In genomic region chr18:73201940-73202339, GRCh38 we compare ENCODE assay signal across 17 cellular contexts.
DNase-seq lines count a peak whose midpoint lies in the region; TF ChIP-seq lines count a peak whose summit lies in the region.
"Had no signal": no experiment of that assay in that cellular context is flagged by ENCODE, and none has a peak within 500 bp of the region (broad histone marks: within the 10 kb centered on the region; RNA-seq: fewer than 3 reads in every experiment).

No MANE protein-coding gene starts in this region.

- H3K36me3 Mint-ChIP-seq in immature natural killer cell, result no peaks in the 10 kb centered on the region

- H3K4me2 ChIP-seq in osteoblast (ENCODE audit: insufficient read depth, low read length), result no peak overlapping the region

- H3K27ac ChIP-seq in brain microvascular endothelial cell (no peak overlapping the region), osteoblast (ENCODE audit: low read depth, low read length) (no peak overlapping the region)
- H3K27ac ChIP-seq: C4-2B, HL-60, SJSA1 had no signal

- no peak for TF ChIP-seq CTCF in brain microvascular endothelial cell (IDR thresholded peaks at IDR 0.05; ENCODE audit: low read depth, low read length, missing control alignments)
- no peak for TF ChIP-seq CTCF in osteoblast (IDR thresholded peaks at IDR 0.05; ENCODE audit: extremely low read depth, low read depth, low read length)

- no peak overlapping the region for H2AFZ ChIP-seq in osteoblast (ENCODE audit: low read length)

- H3K4me3 Mint-ChIP-seq in immature natural killer cell, result no peak overlapping the region

- no peaks in the 10 kb centered on the region for H3K9me3 ChIP-seq in osteoblast (ENCODE audit: low read depth, low read length)
- H3K9me3 ChIP-seq: SJSA1 had no signal

- no peak overlapping the region for H3K27ac Mint-ChIP-seq in immature natural killer cell

- peaks cover 3 to 42% (median 10%) of the 10 kb centered on the region in 6 donors for H3K9me3 Mint-ChIP-seq in immature natural killer cell

- H3K79me2 ChIP-seq in osteoblast (ENCODE audit: insufficient read depth, low read length), result no peaks in the 10 kb centered on the region

- H3K36me3 ChIP-seq in brain microvascular endothelial cell (replicated peaks) (no peaks in the 10 kb centered on the region), osteoblast (ENCODE audit: insufficient read depth, low read length) (no peaks in the 10 kb centered on the region)
- H3K36me3 ChIP-seq: HAP-1, SJSA1 had no signal

- no peaks in the 10 kb centered on the region for H3K4me1 ChIP-seq in osteoblast (ENCODE audit: insufficient read depth, low read length)
- H3K4me1 ChIP-seq: HAP-1, SJSA1 had no signal

- in situ Hi-C loops in brain microvascular endothelial cell (cut with HindIII; ENCODE audit: low pct_ligation_motif_present, low sequenced_read_pairs), result no loop called here

- H3K27me3 ChIP-seq in brain microvascular endothelial cell (replicated peaks) (no peaks in the 10 kb centered on the region), osteoblast (ENCODE audit: insufficient read depth, low read length) (no peaks in the 10 kb centered on the region)

- no peaks in the 10 kb centered on the region for H4K20me1 ChIP-seq in osteoblast (ENCODE audit: insufficient read depth, low read length)

- H3K4me1 Mint-ChIP-seq in immature natural killer cell, result no peaks in the 10 kb centered on the region

- H3K27me3 Mint-ChIP-seq in immature natural killer cell (ENCODE audit: low read depth in 3 of 3), result no peaks in the 10 kb centered on the region

- H3K4me3 ChIP-seq in brain microvascular endothelial cell (ENCODE audit: low read depth, low read length), result no peak overlapping the region
- no peak overlapping the region for H3K4me3 ChIP-seq in osteoblast (ENCODE audit: insufficient read depth, low read length)
- H3K4me3 ChIP-seq: HAP-1, SJSA1 had no signal

- peak; percentile 54 for DNase-seq in Daoy (ENCODE audit: low read depth)
- peak; percentile 76 for DNase-seq in NCI-H69 (lab: John Stamatoyannopoulos, UW)
- peak; percentile 33 for DNase-seq in brain microvascular endothelial cell
- DNase-seq in iris pigment epithelial cell (ENCODE audit: low read depth), result peak; percentile 0
- no peak for DNase-seq in osteoblast (ENCODE audit: insufficient read length, low spot score, missing footprints)
- no peak for DNase-seq in HPDE6-E6E7 (ENCODE audit: extremely low spot score)
- no peak for DNase-seq in immature natural killer cell
- DNase-seq in SKM-1 (lab: John Stamatoyannopoulos, UW; ENCODE audit: unreplicated experiment), result no peak
- DNase-seq: DMS79, NCI-H1105 treated with DMSO at 0.1 percent for 48 hours, NCI-H1694, NCI-H510A, SW 1271 had no signal

Comparison
In these comparisons a context has a peak if more than half of its experiments do, and no peak if none do; other contexts are left out.
1. DNase-seq: peak in Daoy (single experiment), NCI-H69 (single experiment), brain microvascular endothelial cell (single experiment) and iris pigment epithelial cell (single experiment); none in osteoblast (single experiment), HPDE6-E6E7 (single experiment), immature natural killer cell (0 of 3) and SKM-1 (single experiment).